In genomic region chr16:86910146-86910805, GRCh38 we compare ENCODE assay signal across 18 cellular contexts.
DNase-seq lines count a peak whose midpoint lies in the region; ATAC-seq and TF ChIP-seq lines count a peak whose summit lies in the region.
"Had no signal": no experiment of that assay in that cellular context is flagged by ENCODE, and none has a peak within 500 bp of the region (broad histone marks: within the 10 kb centered on the region; RNA-seq: fewer than 3 reads in every experiment).

No MANE protein-coding gene starts in this region.

- no peaks in the 10 kb centered on the region for H3K36me3 Mint-ChIP-seq in neural crest cell (ENCODE audit: low read depth)

- ATAC-seq in HG03354 (IDR thresholded peaks at IDR 0.05; ENCODE audit: poor library complexity, severe bottlenecking, unreplicated experiment): peak; percentile 58
- ATAC-seq: Panc1 had no signal

- H3K4me3 ChIP-seq in hepatocyte (no peak overlapping the region), GM23248 (no peak overlapping the region), mammary epithelial cell (replicated peaks in 1 of 3; ENCODE audit: insufficient read depth in 1 of 3, low read depth in 2 of 3, low read length in 3 of 3) (no peak overlapping the region)

- no peak overlapping the region for H3K4me3 Mint-ChIP-seq in neural crest cell
- H3K4me3 Mint-ChIP-seq: CD4-positive, alpha-beta T cell had no signal

- no peaks in the 10 kb centered on the region for H3F3A ChIP-seq in GM23248 (ENCODE audit: insufficient read depth)

- no peaks in the 10 kb centered on the region for H3K79me2 ChIP-seq in hepatocyte
- no peaks in the 10 kb centered on the region for H3K79me2 ChIP-seq in GM23248 (ENCODE audit: insufficient read depth)
- no peaks in the 10 kb centered on the region for H3K79me2 ChIP-seq in mammary epithelial cell (ENCODE audit: insufficient read depth, low read length)

- dilution Hi-C loops in mammary epithelial cell (cut with HindIII; ENCODE audit: low sequenced_read_pairs): no loop called here

- peaks cover 2% of the 10 kb centered on the region for H3K9me3 Mint-ChIP-seq in neural crest cell

- peak overlapping the region; percentile 47 for H3K27ac ChIP-seq in hepatocyte
- H3K27ac ChIP-seq in GM23248: no peak overlapping the region
- H3K27ac ChIP-seq in mammary epithelial cell (ENCODE audit: insufficient read depth, low read depth, low read length): no peak overlapping the region

- no peak overlapping the region for H3K9ac ChIP-seq in GM23248
- no peak overlapping the region for H3K9ac ChIP-seq in mammary epithelial cell (ENCODE audit: insufficient read depth, low read length)

- CTCF ChIA-PET in mammary epithelial cell (lab: Charles Lee; ENCODE audit: low non-redundant PET): no interaction called here

- in situ Hi-C loops in ACHN (cut with HindIII; ENCODE audit: low pct_ligation_motif_present, low pct_unique_long_range_greater_than_20kb, low sequenced_read_pairs): no loop called here
- in situ Hi-C loops in GM23248 (cut with MboI): no loop called here
- in situ Hi-C loops in mammary epithelial cell (cut with MboI; ENCODE audit: low sequenced_read_pairs in 2 of 2): no loop called here

- peak overlapping the region; percentile 91 for H3K27ac Mint-ChIP-seq in neural crest cell (ENCODE audit: unreplicated experiment)
- H3K27ac Mint-ChIP-seq: CD4-positive, alpha-beta T cell had no signal

- H2AFZ ChIP-seq in hepatocyte (no peak overlapping the region), GM23248 (no peak overlapping the region), mammary epithelial cell (ENCODE audit: low read depth, low read length) (no peak overlapping the region)

- H3K9me2 ChIP-seq in hepatocyte (replicated peaks; ENCODE audit: insufficient read depth) (no peaks in the 10 kb centered on the region), GM23248 (ENCODE audit: insufficient read depth) (no peaks in the 10 kb centered on the region)

- intact Hi-C loops in mammary epithelial cell (cut with micrococcal nuclease): no loop called here

- WGBS in hepatocyte (ENCODE audit: low lambda C conversion rate, missing lambda C conversion rate): 50% methylated on average over 16 of the region's 17 CpGs
- WGBS in GM23248 (ENCODE audit: low coverage in 1 of 2, low lambda C conversion rate in 2 of 2, missing lambda C conversion rate in 2 of 2), 2 experiments: 47 to 48% methylated on average over 17 of the region's 17 CpGs
- WGBS in mammary epithelial cell (ENCODE audit: low coverage, missing lambda C conversion rate): 93% methylated on average over 12 of the region's 17 CpGs

- H3K4me1 ChIP-seq in hepatocyte (ENCODE audit: insufficient read depth): peaks cover 13% of the 10 kb centered on the region
- H3K4me1 ChIP-seq in GM23248 (ENCODE audit: insufficient read depth): no peaks in the 10 kb centered on the region
- no peaks in the 10 kb centered on the region for H3K4me1 ChIP-seq in mammary epithelial cell (ENCODE audit: insufficient read depth, low read length)

- no peaks in the 10 kb centered on the region for H3K27me3 Mint-ChIP-seq in neural crest cell (ENCODE audit: low read depth)

- H3K4me2 ChIP-seq in hepatocyte (peak overlapping the region; percentile 17), GM23248 (ENCODE audit: unreplicated experiment) (no peak overlapping the region), mammary epithelial cell (ENCODE audit: insufficient read depth, low read depth, low read length) (no peak overlapping the region)

- H3K4me1 Mint-ChIP-seq in neural crest cell: peaks cover 30% of the 10 kb centered on the region

- peak; percentile 16 for DNase-seq in ACHN
- DNase-seq in hepatocyte (ENCODE audit: low spot score): peak; percentile 41
- no peak for DNase-seq in neural crest cell (ENCODE audit: low read depth, low spot score)
- DNase-seq in GM23248: no peak
- DNase-seq in NCI-H1436 treated with DMSO at 0.1 percent for 48 hours (lab: John Stamatoyannopoulos, UW): no peak
- no peak for DNase-seq in mammary epithelial cell
- DNase-seq: CD4-positive, alpha-beta T cell; COR-L47; DMS79; GOT3; HCEC 1CT; KG1; NCI-H1105; NCI-H2029 treated with DMSO at 0.1 percent for 48 hours; NCI-H345; NCI-H774 had no signal

- BruUV-seq in mammary epithelial cell (replicated peaks; lab: Mats Ljungman, UMichigan): no TSS peak

- TF ChIP-seq CTCF in hepatocyte (IDR thresholded peaks at IDR 0.05; ENCODE audit: poor library complexity) (no peak), neural crest cell (conservative IDR thresholded peaks at IDR 0.05) (no peak), mammary epithelial cell (conservative IDR thresholded peaks at IDR 0.05 in 1 of 2, IDR thresholded peaks at IDR 0.05 in 1 of 2; ENCODE audit: extremely low read depth in 1 of 2, insufficient read depth in 1 of 2, low read depth in 1 of 2, low read length in 2 of 2) (no peak)

- H4K20me1 ChIP-seq in hepatocyte (ENCODE audit: insufficient read depth, poor library complexity, severe bottlenecking) (no peaks in the 10 kb centered on the region), GM23248 (ENCODE audit: insufficient read depth) (no peaks in the 10 kb centered on the region), mammary epithelial cell (ENCODE audit: insufficient read depth, low read length) (no peaks in the 10 kb centered on the region)

- H3K36me3 ChIP-seq in hepatocyte (replicated peaks; ENCODE audit: insufficient read depth, low read depth): no peaks in the 10 kb centered on the region
- no peaks in the 10 kb centered on the region for H3K36me3 ChIP-seq in GM23248 (ENCODE audit: low read depth)
- no peaks in the 10 kb centered on the region for H3K36me3 ChIP-seq in mammary epithelial cell (ENCODE audit: insufficient read depth, low read length)

- no peaks in the 10 kb centered on the region for H3K9me3 ChIP-seq in hepatocyte (ENCODE audit: low read depth)
- H3K9me3 ChIP-seq in GM23248 (ENCODE audit: low read depth): no peaks in the 10 kb centered on the region
- H3K9me3 ChIP-seq in mammary epithelial cell (replicated peaks; ENCODE audit: insufficient read depth, low read length): no peaks in the 10 kb centered on the region

- peaks cover 4% of the 10 kb centered on the region for H3K27me3 ChIP-seq in hepatocyte
- peaks cover 33% of the 10 kb centered on the region for H3K27me3 ChIP-seq in GM23248 (replicated peaks; ENCODE audit: insufficient read depth)
- H3K27me3 ChIP-seq in mammary epithelial cell (ENCODE audit: insufficient read depth, low read length): no peaks in the 10 kb centered on the region

Comparison
In these comparisons a context has a peak if more than half of its experiments do, and no peak if none do; other contexts are left out.
1. DNase-seq: peak in ACHN (single experiment) and hepatocyte (single experiment); none in neural crest cell (single experiment), GM23248 (single experiment), NCI-H1436 treated with DMSO at 0.1 percent for 48 hours (single experiment) and mammary epithelial cell (single experiment).